In the genomic region with DNA sequence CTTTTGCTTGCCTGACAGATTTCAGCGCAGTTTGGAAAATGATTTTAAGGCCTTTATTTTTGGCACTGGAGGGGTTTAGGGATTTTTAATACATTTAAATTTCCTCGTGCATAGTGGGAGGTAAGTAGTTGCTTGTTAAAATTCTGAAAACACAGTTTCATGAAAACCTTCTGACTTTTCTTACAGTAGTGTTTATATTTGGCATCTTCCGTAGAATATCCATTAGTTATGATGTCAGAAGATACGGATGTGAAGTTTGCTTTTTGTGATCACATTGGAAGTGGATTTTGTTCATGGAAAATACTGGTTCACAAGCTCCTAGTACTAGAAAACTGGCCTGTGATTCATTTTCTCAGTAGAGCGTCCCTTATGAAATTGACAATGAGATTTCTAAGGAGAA, we compare ENCODE assay signal across 8 cellular contexts. TPM values are rescaled to one million over a fixed set of nuclear protein-coding genes. Genes with fewer than 3 reads are reported as not detected.
A peak's percentile ranks its signal among the peaks of the same experiment; 100 is the strongest.
DNase-seq lines count a peak whose midpoint lies in the region; ATAC-seq, FAIRE-seq and TF ChIP-seq lines count a peak whose summit lies in the region.

No MANE protein-coding gene starts in this region.

- H3K27me3 Mint-ChIP-seq in progenitor cell of endocrine pancreas, result no peaks in the 10 kb centered on the region

- CTCF ChIA-PET in Panc1 (lab: Charles Lee), result no interaction called here

- ATAC-seq in Panc1 (no peak), GM18517 (IDR thresholded peaks at IDR 0.05; ENCODE audit: unreplicated experiment) (no peak), GM21515 (IDR thresholded peaks at IDR 0.05; ENCODE audit: unreplicated experiment) (no peak), HG03039 (IDR thresholded peaks at IDR 0.05; ENCODE audit: unreplicated experiment) (no peak)

- peak; percentile 29 for FAIRE-seq in D721Med (lab: Jason Lieb, UNC)

- H3K4me3 ChIP-seq in Panc1 (ENCODE audit: low read depth in 2 of 2, low read length in 2 of 2), result peak overlapping the region; percentile 65 to 93
- H3K4me3 ChIP-seq in epithelial cell of proximal tubule (ENCODE audit: low read depth, low read length), result peak overlapping the region; percentile 90

- POLR2A ChIA-PET in Panc1 (lab: Charles Lee), result interaction anchor here (0.5 kb wide), 1 partner anchor 35 kb away, joined by 4 read pairs; no protein-coding TSS in a partner anchor

- H3K27ac Mint-ChIP-seq in progenitor cell of endocrine pancreas, result peak overlapping the region; percentile 97

- TSS peak; percentile 59 for BruUV-seq in Panc1 (replicated peaks; lab: Mats Ljungman, UMichigan)

- no peaks in the 10 kb centered on the region for H3K36me3 Mint-ChIP-seq in progenitor cell of endocrine pancreas (ENCODE audit: insufficient read depth)

- H3K4me1 ChIP-seq in Panc1 (ENCODE audit: control insufficient read depth, insufficient read depth, low read length), result peaks cover 15% of the 10 kb centered on the region; the same call in 1 of the 2 replicates

- no peaks in the 10 kb centered on the region for H3K36me3 ChIP-seq in Panc1 (ENCODE audit: control insufficient read depth, insufficient read depth, low read length)

- intact Hi-C loops in Panc1 (cut with micrococcal nuclease; ENCODE audit: unreplicated experiment), result no loop called here

- H3K4me1 Mint-ChIP-seq in progenitor cell of endocrine pancreas (ENCODE audit: low read depth), result peaks cover 18% of the 10 kb centered on the region

- TF ChIP-seq CTCF in D721Med (IDR thresholded peaks at IDR 0.05; ENCODE audit: insufficient read depth, missing control alignments) (no peak), Panc1 (IDR thresholded peaks at IDR 0.05) (no peak), epithelial cell of proximal tubule (conservative IDR thresholded peaks at IDR 0.05; ENCODE audit: low read depth, low read length) (no peak), progenitor cell of endocrine pancreas (IDR thresholded peaks at IDR 0.05; ENCODE audit: unreplicated experiment) (no peak), GM10266 (IDR thresholded peaks at IDR 0.05; ENCODE audit: control insufficient read depth, insufficient read depth, low read depth, missing control alignments) (no peak)

- no peaks in the 10 kb centered on the region for H3K9me3 Mint-ChIP-seq in progenitor cell of endocrine pancreas (ENCODE audit: low read depth)

- H3K9me3 ChIP-seq in Panc1 (ENCODE audit: control insufficient read depth, insufficient read depth, low read depth, low read length), result no peaks in the 10 kb centered on the region

- H3K27ac ChIP-seq in Panc1 (ENCODE audit: low read length), result peak overlapping the region; percentile 81

- DNase-seq in D721Med (ENCODE audit: insufficient read length, low spot score) (no peak), Panc1 (ENCODE audit: low read depth, low spot score) (no peak), epithelial cell of proximal tubule (ENCODE audit: low read depth) (no peak), progenitor cell of endocrine pancreas (ENCODE audit: low spot score, unreplicated experiment) (no peak), GM10266 (ENCODE audit: extremely low spot score) (no peak)

- peak overlapping the region; percentile 96 for H3K4me3 Mint-ChIP-seq in progenitor cell of endocrine pancreas (ENCODE audit: low read depth)

- in situ Hi-C loops in Panc1 (cut with HindIII; ENCODE audit: low pct_unique_long_range_greater_than_20kb, low sequenced_read_pairs), result no loop called here

- no peaks in the 10 kb centered on the region for H3K27me3 ChIP-seq in Panc1 (ENCODE audit: control insufficient read depth, insufficient read depth, low read length)

RNA-seq across cellular contexts. Expression of a gene that starts 1.3 kb away (rescaled TPM):
- total RNA-seq in Panc1 (2021; ENCODE audit: unreplicated experiment) (37.0 TPM), epithelial cell of proximal tubule (14.5 and 16.3 TPM in 2 replicates), progenitor cell of endocrine pancreas (51.4 and 55.2 TPM in 2 replicates)
- 13.0 TPM for polyA plus RNA-seq in Panc1 (2012; ENCODE audit: insufficient read length)
